In the genomic region with DNA sequence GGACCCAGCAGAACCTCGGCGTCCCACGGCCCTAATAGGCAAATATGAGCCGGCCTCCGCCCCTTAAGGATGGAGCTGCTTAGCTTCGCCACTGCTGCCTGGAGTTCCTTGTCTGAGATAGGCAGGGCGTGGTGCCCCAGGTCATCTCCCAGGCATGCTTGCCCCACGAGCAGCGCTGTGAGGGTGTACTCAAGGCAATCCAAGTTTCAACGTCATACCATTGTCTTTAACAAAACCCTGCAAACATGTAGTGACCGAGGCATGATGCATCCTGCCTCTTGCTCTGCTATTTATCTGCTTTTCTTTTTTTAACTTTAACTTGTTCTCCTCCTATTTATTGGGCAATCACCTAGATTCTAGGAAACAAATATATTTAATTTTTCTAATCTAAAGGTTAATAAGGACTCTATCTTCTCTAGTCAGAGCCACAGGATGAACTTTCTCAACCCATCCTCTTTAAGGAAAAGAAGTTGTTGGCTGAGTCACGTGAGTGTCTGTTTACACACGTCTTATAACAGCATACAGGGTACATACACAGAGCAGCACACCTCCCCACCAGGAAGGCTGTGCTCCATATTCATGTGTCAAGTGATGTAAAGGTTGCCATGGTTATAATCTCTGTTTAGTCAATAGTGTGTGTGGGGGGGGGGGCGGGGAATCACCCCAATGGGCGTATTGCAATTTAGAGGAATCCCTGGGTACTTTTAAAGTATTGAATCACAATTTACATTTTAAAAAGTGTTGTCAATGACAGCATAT, we compare ENCODE assay signal across 1 cellular context.
TF ChIP-seq lines count a peak whose summit lies in the region.

No MANE protein-coding gene starts in this region.

TF ChIP-seq in K562, 482 proteins besides CTCF, POLR2A, EP300 and RAD21 (continued from another document):
- TF ChIP-seq FOXJ2 (tag; IDR thresholded peaks at IDR 0.05), result peak; percentile 95
- peak; percentile 41 for TF ChIP-seq RFX1 (IDR thresholded peaks at IDR 0.05)
- 0 out of 2 replicates have a peak, but pooled peaks have one; percentile 34 for TF ChIP-seq KLF1 (tag; IDR thresholded peaks at IDR 0.05)
- TF ChIP-seq, protein P1, sequence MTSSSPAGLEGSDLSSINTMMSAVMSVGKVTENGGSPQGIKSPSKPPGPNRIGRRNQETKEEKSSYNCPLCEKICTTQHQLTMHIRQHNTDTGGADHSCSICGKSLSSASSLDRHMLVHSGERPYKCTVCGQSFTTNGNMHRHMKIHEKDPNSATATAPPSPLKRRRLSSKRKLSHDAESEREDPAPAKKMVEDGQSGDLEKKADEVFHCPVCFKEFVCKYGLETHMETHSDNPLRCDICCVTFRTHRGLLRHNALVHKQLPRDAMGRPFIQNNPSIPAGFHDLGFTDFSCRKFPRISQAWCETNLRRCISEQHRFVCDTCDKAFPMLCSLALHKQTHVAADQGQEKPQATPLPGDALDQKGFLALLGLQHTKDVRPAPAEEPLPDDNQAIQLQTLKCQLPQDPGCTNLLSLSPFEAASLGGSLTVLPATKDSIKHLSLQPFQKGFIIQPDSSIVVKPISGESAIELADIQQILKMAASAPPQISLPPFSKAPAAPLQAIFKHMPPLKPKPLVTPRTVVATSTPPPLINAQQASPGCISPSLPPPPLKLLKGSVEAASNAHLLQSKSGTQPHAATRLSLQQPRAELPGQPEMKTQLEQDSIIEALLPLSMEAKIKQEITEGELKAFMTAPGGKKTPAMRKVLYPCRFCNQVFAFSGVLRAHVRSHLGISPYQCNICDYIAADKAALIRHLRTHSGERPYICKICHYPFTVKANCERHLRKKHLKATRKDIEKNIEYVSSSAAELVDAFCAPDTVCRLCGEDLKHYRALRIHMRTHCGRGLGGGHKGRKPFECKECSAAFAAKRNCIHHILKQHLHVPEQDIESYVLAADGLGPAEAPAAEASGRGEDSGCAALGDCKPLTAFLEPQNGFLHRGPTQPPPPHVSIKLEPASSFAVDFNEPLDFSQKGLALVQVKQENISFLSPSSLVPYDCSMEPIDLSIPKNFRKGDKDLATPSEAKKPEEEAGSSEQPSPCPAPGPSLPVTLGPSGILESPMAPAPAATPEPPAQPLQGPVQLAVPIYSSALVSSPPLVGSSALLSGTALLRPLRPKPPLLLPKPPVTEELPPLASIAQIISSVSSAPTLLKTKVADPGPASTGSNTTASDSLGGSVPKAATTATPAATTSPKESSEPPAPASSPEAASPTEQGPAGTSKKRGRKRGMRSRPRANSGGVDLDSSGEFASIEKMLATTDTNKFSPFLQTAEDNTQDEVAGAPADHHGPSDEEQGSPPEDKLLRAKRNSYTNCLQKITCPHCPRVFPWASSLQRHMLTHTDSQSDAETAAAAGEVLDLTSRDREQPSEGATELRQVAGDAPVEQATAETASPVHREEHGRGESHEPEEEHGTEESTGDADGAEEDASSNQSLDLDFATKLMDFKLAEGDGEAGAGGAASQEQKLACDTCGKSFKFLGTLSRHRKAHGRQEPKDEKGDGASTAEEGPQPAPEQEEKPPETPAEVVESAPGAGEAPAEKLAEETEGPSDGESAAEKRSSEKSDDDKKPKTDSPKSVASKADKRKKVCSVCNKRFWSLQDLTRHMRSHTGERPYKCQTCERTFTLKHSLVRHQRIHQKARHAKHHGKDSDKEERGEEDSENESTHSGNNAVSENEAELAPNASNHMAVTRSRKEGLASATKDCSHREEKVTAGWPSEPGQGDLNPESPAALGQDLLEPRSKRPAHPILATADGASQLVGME (CRISPR knock-in tag; IDR thresholded peaks at IDR 0.05), result no peak
- TF ChIP-seq, protein P2, sequence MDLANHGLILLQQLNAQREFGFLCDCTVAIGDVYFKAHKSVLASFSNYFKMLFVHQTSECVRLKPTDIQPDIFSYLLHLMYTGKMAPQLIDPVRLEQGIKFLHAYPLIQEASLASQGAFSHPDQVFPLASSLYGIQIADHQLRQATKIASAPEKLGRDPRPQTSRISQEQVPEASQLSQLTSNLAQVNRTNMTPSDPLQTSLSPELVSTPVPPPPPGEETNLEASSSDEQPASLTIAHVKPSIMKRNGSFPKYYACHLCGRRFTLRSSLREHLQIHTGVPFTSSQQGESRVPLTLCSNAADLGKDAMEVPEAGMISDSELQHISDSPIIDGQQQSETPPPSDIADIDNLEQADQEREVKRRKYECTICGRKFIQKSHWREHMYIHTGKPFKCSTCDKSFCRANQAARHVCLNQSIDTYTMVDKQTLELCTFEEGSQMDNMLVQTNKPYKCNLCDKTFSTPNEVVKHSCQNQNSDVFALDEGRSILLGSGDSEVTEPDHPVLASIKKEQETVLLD (IDR thresholded peaks at IDR 0.05), result no peak
